18 cellular contexts compared by ENCODE assay signal in the genomic region with DNA sequence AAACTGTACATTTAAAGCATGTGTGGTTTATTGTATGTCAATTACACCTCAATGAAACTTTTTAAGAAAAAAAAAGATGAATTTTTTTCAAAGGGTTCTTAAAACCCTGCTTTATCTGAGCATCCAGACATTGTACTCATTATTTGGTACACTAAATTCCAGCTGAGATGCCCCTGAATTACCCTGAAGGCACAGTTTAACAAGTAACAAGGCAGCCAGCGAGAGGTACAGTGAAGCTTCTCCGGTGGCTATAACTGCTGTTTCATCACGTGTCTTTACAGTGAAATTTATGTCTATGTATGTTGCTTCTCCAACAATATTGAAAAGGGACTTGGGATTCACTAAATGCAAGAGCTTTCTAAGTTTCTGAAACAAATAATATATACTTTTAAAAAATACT. TPM values are rescaled to one million over a fixed set of nuclear protein-coding genes. Genes with fewer than 3 reads are reported as not detected.
DNase-seq lines count a peak whose midpoint lies in the region; ATAC-seq, FAIRE-seq and TF ChIP-seq lines count a peak whose summit lies in the region.
"Had no signal": no experiment of that assay in that cellular context is flagged by ENCODE, and none has a peak within 500 bp of the region (broad histone marks: within the 10 kb centered on the region; RNA-seq: fewer than 3 reads in every experiment).

No MANE protein-coding gene starts in this region.

- no peak overlapping the region for H2AK5ac ChIP-seq in H1 (ENCODE audit: low read depth, low read length)

- no peak overlapping the region for H2AFZ ChIP-seq in H1 (ENCODE audit: low read length)

- H3K4me3 ChIP-seq in SJSA1 (no peak overlapping the region), H1 (ENCODE audit: extremely low read depth in 1 of 4, insufficient read depth in 2 of 4, low read depth in 3 of 4, low read length in 4 of 4) (no peak overlapping the region)

- H2BK12ac ChIP-seq in H1 (ENCODE audit: low read depth, low read length): no peak overlapping the region

- no peak for TF ChIP-seq POLR2A in H1 (IDR thresholded peaks at IDR 0.05; ENCODE audit: control extremely low read depth in 1 of 2, low read depth in 2 of 2, low read length in 2 of 2)

- CTCF ChIA-PET in H1 (lab: Charles Lee; ENCODE audit: partially characterized antibody): no interaction called here

- 86% methylated on average over 3 of the region's 3 CpGs; no CpG with 5 or more reads in 1 of the 2 experiments for WGBS in H1 (ENCODE audit: extremely low coverage in 1 of 2, insufficient coverage in 1 of 2, insufficient read length in 1 of 2, insufficient replicate concordance in 2 of 2, low coverage in 1 of 2, low lambda C conversion rate in 2 of 2, missing lambda C conversion rate in 1 of 2), 2 experiments

- H2BK15ac ChIP-seq in H1 (ENCODE audit: low read length): no peak overlapping the region

- H3K56ac ChIP-seq in H1 (replicated peaks; ENCODE audit: insufficient read length, low read depth, low read length): no peak overlapping the region

- H2BK120ac ChIP-seq in H1 (replicated peaks; ENCODE audit: low read depth, low read length): no peak overlapping the region

- peaks cover 68% of the 10 kb centered on the region for H3K36me3 ChIP-seq in SJSA1
- peaks cover 0 to 41% (median 1%) of the 10 kb centered on the region in 4 experiments; a peak in 2 of 8 replicates for H3K36me3 ChIP-seq in H1 (ENCODE audit: control insufficient read depth in 2 of 4, insufficient read depth in 4 of 4, low read length in 3 of 4)

- H3K27me3 Mint-ChIP-seq in HFFc6 (ENCODE audit: insufficient read depth): no peaks in the 10 kb centered on the region
- peaks cover 1% of the 10 kb centered on the region for H3K27me3 Mint-ChIP-seq in activated naive CD8-positive, alpha-beta T cell treated with anti-CD3 and anti-CD28 coated beads, Interleukin-2, amount 50 U/mL, for 24 hours
- H3K27me3 Mint-ChIP-seq: T-cell had no signal

- H3K27me3 ChIP-seq in SJSA1 (replicated peaks): no peaks in the 10 kb centered on the region
- no peaks in the 10 kb centered on the region for H3K27me3 ChIP-seq in H1 (replicated peaks in 1 of 4; ENCODE audit: control insufficient read depth in 3 of 4, extremely low read depth in 1 of 4, insufficient read depth in 3 of 4, low read length in 3 of 4)

- no peak for FAIRE-seq in H1 (lab: Jason Lieb, UNC)
- FAIRE-seq: RCC 7860 had no signal

- POLR2A ChIA-PET in H1 (lab: Charles Lee; ENCODE audit: partially characterized antibody): interaction anchor here (0.7 to 8.3 kb wide), 4 partner anchors 9 to 60 kb away, joined by 3 to 90 read pairs (median 4); a partner anchor contains a TSS

- H3K4me1 ChIP-seq in SJSA1 (replicated peaks): peaks cover 65% of the 10 kb centered on the region
- H3K4me1 ChIP-seq in H1 (replicated peaks in 1 of 4; ENCODE audit: control insufficient read depth in 3 of 4, insufficient read depth in 4 of 4, low read length in 3 of 4): peaks cover 2 to 30% (median 14%) of the 10 kb centered on the region in 4 experiments; a peak in 6 of 7 replicates

- no peak for ATAC-seq in HG03342 (IDR thresholded peaks at IDR 0.05; ENCODE audit: unreplicated experiment)
- ATAC-seq in GM18909 (IDR thresholded peaks at IDR 0.05; ENCODE audit: poor library complexity, unreplicated experiment): no peak
- no peak for ATAC-seq in activated naive CD8-positive, alpha-beta T cell treated with anti-CD3 and anti-CD28 coated beads, Interleukin-2, amount 50 U/mL, for 24 hours
- ATAC-seq: T-cell had no signal

- H2BK20ac ChIP-seq in H1 (ENCODE audit: low read length): no peak overlapping the region

- H3K23ac ChIP-seq in H1 (ENCODE audit: insufficient read length): no peak overlapping the region

- no peaks in the 10 kb centered on the region for H3K9me3 Mint-ChIP-seq in HFFc6
- H3K9me3 Mint-ChIP-seq in activated naive CD8-positive, alpha-beta T cell treated with anti-CD3 and anti-CD28 coated beads, Interleukin-2, amount 50 U/mL, for 24 hours: no peaks in the 10 kb centered on the region
- H3K9me3 Mint-ChIP-seq: T-cell had no signal

- no peak overlapping the region for H2BK5ac ChIP-seq in H1 (ENCODE audit: low read depth, low read length)

- peaks cover 64% of the 10 kb centered on the region for H3K36me3 Mint-ChIP-seq in HFFc6 (ENCODE audit: low read depth)
- H3K36me3 Mint-ChIP-seq in activated naive CD8-positive, alpha-beta T cell treated with anti-CD3 and anti-CD28 coated beads, Interleukin-2, amount 50 U/mL, for 24 hours (ENCODE audit: low read depth): peaks cover under 1% of the 10 kb centered on the region
- H3K36me3 Mint-ChIP-seq: T-cell had no signal

- H3K79me2 ChIP-seq in H1 (ENCODE audit: control insufficient read depth in 1 of 2, insufficient read depth in 2 of 2, low read length in 2 of 2): peaks cover 0 to 8% of the 10 kb centered on the region in 2 experiments; a peak in 1 of 4 replicates

- no peaks in the 10 kb centered on the region for H4K20me1 ChIP-seq in H1 (replicated peaks in 1 of 2; ENCODE audit: control insufficient read depth in 1 of 2, insufficient read depth in 2 of 2, low read length in 2 of 2)

- no peaks in the 10 kb centered on the region for H3K23me2 ChIP-seq in H1 (ENCODE audit: low read depth, low read length)

- H3K27ac ChIP-seq in SJSA1 (peak overlapping the region; percentile 77), H1 (ENCODE audit: low read depth, low read length) (no peak overlapping the region)

- H3K4me1 Mint-ChIP-seq in HFFc6 (ENCODE audit: low read depth): peaks cover 91% of the 10 kb centered on the region
- no peaks in the 10 kb centered on the region for H3K4me1 Mint-ChIP-seq in activated naive CD8-positive, alpha-beta T cell treated with anti-CD3 and anti-CD28 coated beads, Interleukin-2, amount 50 U/mL, for 24 hours
- H3K4me1 Mint-ChIP-seq: T-cell had no signal

- no peaks in the 10 kb centered on the region for H3K79me1 ChIP-seq in H1 (ENCODE audit: low read depth, low read length)

- DNase-seq in HFFc6 (no peak), SJSA1 (ENCODE audit: low read depth in 1 of 2, low spot score in 2 of 2) (no peak), H1 (ENCODE audit: low read depth in 1 of 2, low spot score in 2 of 2) (no peak), retina (peak; percentile 6), occipital lobe (lab: John Stamatoyannopoulos, UW) (no peak)
- DNase-seq in activated naive CD8-positive, alpha-beta T cell treated with anti-CD3 and anti-CD28 coated beads, Interleukin-2, amount 50 U/mL, for 24 hours: no peak
- DNase-seq: C1 segment of cervical spinal cord, COR-L47, NCI-H1092 treated with DMSO at 0.1 percent for 48 hours, NCI-H187, NCI-H446, NCI-H774, SHP77, T-cell, T1000 had no signal

- no peak overlapping the region for H3K9ac ChIP-seq in H1 (replicated peaks in 1 of 4; ENCODE audit: extremely low read depth in 1 of 4, low read depth in 3 of 4, low read length in 3 of 4)

- no peak overlapping the region for H4K5ac ChIP-seq in H1 (ENCODE audit: insufficient read length, low read depth, low read length)

- H3K4me3 Mint-ChIP-seq in HFFc6: peak overlapping the region; percentile 77; the same call in 1 of the 2 replicates
- H3K4me3 Mint-ChIP-seq in activated naive CD8-positive, alpha-beta T cell treated with anti-CD3 and anti-CD28 coated beads, Interleukin-2, amount 50 U/mL, for 24 hours: no peak overlapping the region
- H3K4me3 Mint-ChIP-seq: T-cell had no signal

- H4K8ac ChIP-seq in H1 (ENCODE audit: extremely low read depth, insufficient read depth, low read length): no peak overlapping the region

- no peak for TF ChIP-seq RAD21 in H1 (IDR thresholded peaks at IDR 0.05 in 1 of 2, conservative IDR thresholded peaks at IDR 0.05 in 1 of 2; ENCODE audit: low read depth in 2 of 2, low read length in 2 of 2)

- no peak overlapping the region for H4K91ac ChIP-seq in H1 (replicated peaks; ENCODE audit: insufficient read length, low read length)

- TF ChIP-seq CTCF in HFFc6 (IDR thresholded peaks at IDR 0.05) (no peak), H1 (IDR thresholded peaks at IDR 0.05; ENCODE audit: control extremely low read depth in 1 of 3, insufficient read depth in 1 of 3, low read depth in 1 of 3, low read length in 3 of 3) (no peak)

- peak overlapping the region; percentile 93 for H3K27ac Mint-ChIP-seq in HFFc6
- H3K27ac Mint-ChIP-seq in activated naive CD8-positive, alpha-beta T cell treated with anti-CD3 and anti-CD28 coated beads, Interleukin-2, amount 50 U/mL, for 24 hours: no peak overlapping the region
- H3K27ac Mint-ChIP-seq: T-cell had no signal

- H3K9me3 ChIP-seq in SJSA1 (replicated peaks) (no peaks in the 10 kb centered on the region), H1 (ENCODE audit: insufficient read depth in 2 of 2, low read depth in 1 of 2, low read length in 1 of 2) (no peaks in the 10 kb centered on the region)

- no peak overlapping the region for H3K4me2 ChIP-seq in H1 (ENCODE audit: insufficient read depth in 1 of 2, low read depth in 2 of 2, low read length in 2 of 2)

- H3K14ac ChIP-seq in H1 (ENCODE audit: insufficient read length): no peak overlapping the region

- no peak for TF ChIP-seq EP300 in H1 (IDR thresholded peaks at IDR 0.05; ENCODE audit: borderline replicate concordance in 1 of 2, low read depth in 2 of 2, low read length in 2 of 2)

- H3K18ac ChIP-seq in H1 (ENCODE audit: extremely low read depth, low read length): 0 out of 2 replicates have a peak overlapping the region, but pooled peaks have one; percentile 26

- H3K4ac ChIP-seq in H1 (replicated peaks; ENCODE audit: insufficient read length, low read depth, low read length): no peak overlapping the region

TF ChIP-seq in H1, 55 proteins besides CTCF, POLR2A, EP300 and RAD21 (continues in another document):
- TF ChIP-seq KDM1A (IDR thresholded peaks at IDR 0.05; ENCODE audit: borderline replicate concordance, low read length): no peak
- TF ChIP-seq, protein P1, sequence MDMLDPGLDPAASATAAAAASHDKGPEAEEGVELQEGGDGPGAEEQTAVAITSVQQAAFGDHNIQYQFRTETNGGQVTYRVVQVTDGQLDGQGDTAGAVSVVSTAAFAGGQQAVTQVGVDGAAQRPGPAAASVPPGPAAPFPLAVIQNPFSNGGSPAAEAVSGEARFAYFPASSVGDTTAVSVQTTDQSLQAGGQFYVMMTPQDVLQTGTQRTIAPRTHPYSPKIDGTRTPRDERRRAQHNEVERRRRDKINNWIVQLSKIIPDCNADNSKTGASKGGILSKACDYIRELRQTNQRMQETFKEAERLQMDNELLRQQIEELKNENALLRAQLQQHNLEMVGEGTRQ (IDR thresholded peaks at IDR 0.05; ENCODE audit: low read length): no peak

RNA-seq across cellular contexts. Expression of a gene that starts 15.8 kb away (rescaled TPM):
- total RNA-seq in HFFc6 (2021; fragmentation: NEBNext Ultra II Directional; extraction: Animal tissue kit (Norgen Biotek cat#: 25700)): 10 to 100 TPM; 12.0 to 66.1 (median 54.1) TPM
- total RNA-seq in SJSA1 (2014; rRNA removed; shearing (Covaris generic)): 33.0 and 45.5 TPM in 2 replicates
- total RNA-seq in H1 (2021; fragmentation: NEBNext Ultra II Directional; extraction: Animal tissue kit (Norgen Biotek cat#: 25700)): 15.6 and 17.0 TPM in 2 replicates
- polyA plus RNA-seq in H1 (2011; rRNA removed): 5.9 and 6.6 TPM in 2 replicates
- polyA plus RNA-seq in H1 (2011; cell fraction: cytosol; rRNA removed): 10.6 TPM
- 6.4 TPM for polyA plus RNA-seq in H1 (2011; cell fraction: nucleus; rRNA removed)
- polyA plus RNA-seq in H1 (2012, experiment 1 of 2): 4.1 to 10.1 TPM (median 5.6 TPM) in 4 replicates
- polyA plus RNA-seq in H1 (2012, experiment 2 of 2): 0.56 TPM
- polyA plus RNA-seq in H1 (2013, experiment 1 of 2): 17.0 TPM
- 15.6 TPM for polyA plus RNA-seq in H1 (2013, experiment 2 of 2)
- 35.2 and 35.5 TPM in 2 replicates for polyA minus RNA-seq in H1 (2011; rRNA and poly(A)+ RNA removed)
- 23.2 TPM for polyA minus RNA-seq in H1 (2011; cell fraction: cytosol; rRNA and poly(A)+ RNA removed)
- 40.7 TPM for polyA minus RNA-seq in H1 (2011; cell fraction: nucleus; rRNA and poly(A)+ RNA removed)
- total RNA-seq in occipital lobe: 30.9 TPM
